In genomic region chr1:116882866-116883265, GRCh38 we compare ENCODE assay signal across 23 cellular contexts.
"Had no signal": no experiment of that assay in that cellular context is flagged by ENCODE, and none has a peak within 500 bp of the region (broad histone marks: within the 10 kb centered on the region; RNA-seq: fewer than 3 reads in every experiment).

No MANE protein-coding gene starts in this region.

- H3K27ac ChIP-seq: foreskin keratinocyte, thyroid gland, upper lobe of left lung had no signal

- H3K27me3 ChIP-seq: esophagus muscularis mucosa, foreskin keratinocyte, heart left ventricle, thyroid gland, upper lobe of left lung had no signal

- ATAC-seq: activated CD4-positive, alpha-beta T cell treated with anti-CD3 and anti-CD28 coated beads for 36 hours; activated naive CD4-positive, alpha-beta T cell treated with anti-CD3 and anti-CD28 coated beads, Interleukin-2, amount 50 U/mL, for 72 hours; activated T-cell treated with anti-CD3 and anti-CD28 coated beads, Interleukin-2, amount 50 U/mL, for 72 hours; foreskin keratinocyte; natural killer cell treated with Interleukin-12 subunit alpha and Interleukin-12 subunit beta and Interleukin-15 and Interleukin-18, amount 100 ng/mL, for 72 hours; stimulated activated memory B cell treated with anti-CD40 and anti-IgM and Interleukin-4, amounts not matched to agents 10 μg/mL and 1 μg/mL and 100 μg/mL, for 72 hours; stimulated activated naive CD8-positive, alpha-beta T cell treated with anti-CD3 and anti-CD28 coated beads, Interleukin-15, amount 100 ng/mL, for 72 hours had no signal

- H3K9me3 ChIP-seq: esophagus muscularis mucosa, heart left ventricle, left lung, thyroid gland, upper lobe of left lung had no signal

- H3K36me3 ChIP-seq: esophagus muscularis mucosa, heart left ventricle, left lung, thyroid gland, upper lobe of left lung had no signal

- DNase-seq: activated CD4-positive, alpha-beta T cell treated with anti-CD3 and anti-CD28 coated beads for 36 hours; activated CD4-positive, alpha-beta T cell treated with anti-CD3 and anti-CD28 coated beads, Interleukin-2, amount 50 U/mL, for 4 hours; activated CD4-positive, CD25-positive, alpha-beta regulatory T cell; activated naive CD4-positive, alpha-beta T cell; activated T-cell treated with anti-CD3 and anti-CD28 coated beads for 4 hours; activated T-cell treated with anti-CD3 and anti-CD28 coated beads, Interleukin-2, amount 50 U/mL, for 72 hours; foreskin keratinocyte; mesendoderm; small intestine; stimulated activated CD4-positive, alpha-beta T cell treated with anti-CD3 and anti-CD28 coated beads, Interleukin-1b, Interleukin-23, amount 100 ng/mL, for 48 hours; stimulated activated CD4-positive, alpha-beta T cell treated with anti-CD3 and anti-CD28 coated beads, Interleukin-4, amount 100 ng/mL, for 4 hours; stimulated activated CD8-positive, alpha-beta memory T cell treated with anti-CD3 and anti-CD28 coated beads, Interleukin-4, amount 100 ng/mL, for 48 hours; stimulated activated naive CD8-positive, alpha-beta T cell treated with anti-CD3 and anti-CD28 coated beads, Interleukin-15, amount 100 ng/mL, for 72 hours; substantia nigra; thyroid gland had no signal

- H3K4me3 ChIP-seq: esophagus muscularis mucosa, heart left ventricle, left lung, lung, thyroid gland, upper lobe of left lung had no signal
